Comparison of ENCODE assay signal across 15 cellular contexts in genomic region chr12:75553865-75554555, GRCh38. TPM values are rescaled to one million over a fixed set of nuclear protein-coding genes. Genes with fewer than 3 reads are reported as not detected.
DNase-seq lines count a peak whose midpoint lies in the region; ATAC-seq and TF ChIP-seq lines count a peak whose summit lies in the region.
"Had no signal": no experiment of that assay in that cellular context is flagged by ENCODE, and none has a peak within 500 bp of the region (broad histone marks: within the 10 kb centered on the region; RNA-seq: fewer than 3 reads in every experiment).

No MANE protein-coding gene starts in this region.

- no peak for TF ChIP-seq POLR2A in upper lobe of left lung (IDR thresholded peaks at IDR 0.05)

- no peaks in the 10 kb centered on the region for H3K27me3 ChIP-seq in Loucy (ENCODE audit: insufficient read depth, low read length, poor library complexity, severe bottlenecking)
- no peaks in the 10 kb centered on the region for H3K27me3 ChIP-seq in upper lobe of left lung
- H3K27me3 ChIP-seq: gastroesophageal sphincter had no signal

- H3K9me3 Mint-ChIP-seq in osteocyte (ENCODE audit: unreplicated experiment) = no peaks in the 10 kb centered on the region
- H3K9me3 Mint-ChIP-seq: activated naive CD4-positive, alpha-beta T cell treated with anti-CD3 and anti-CD28 coated beads, Interleukin-2, amount 50 U/mL, for 24 hours; endodermal cell had no signal

- H3K4me3 ChIP-seq in Loucy (ENCODE audit: low read length, poor library complexity, severe bottlenecking) (no peak overlapping the region), upper lobe of left lung (no peak overlapping the region)
- H3K4me3 ChIP-seq: gastroesophageal sphincter had no signal

- TF ChIP-seq CTCF in Loucy (conservative IDR thresholded peaks at IDR 0.05; ENCODE audit: low read length) (no peak), osteocyte (IDR thresholded peaks at IDR 0.05) (no peak), upper lobe of left lung (IDR thresholded peaks at IDR 0.05) (no peak), GM10266 (IDR thresholded peaks at IDR 0.05; ENCODE audit: control insufficient read depth, insufficient read depth, low read depth, missing control alignments) (no peak)

- H4K20me1 ChIP-seq in Loucy (ENCODE audit: insufficient read depth, low read length, poor library complexity, severe bottlenecking) = no peaks in the 10 kb centered on the region

- no peak overlapping the region for H3K4me3 Mint-ChIP-seq in osteocyte (ENCODE audit: unreplicated experiment)
- H3K4me3 Mint-ChIP-seq: activated naive CD4-positive, alpha-beta T cell treated with anti-CD3 and anti-CD28 coated beads, Interleukin-2, amount 50 U/mL, for 24 hours; endodermal cell had no signal

- no peak for TF ChIP-seq EP300 in upper lobe of left lung (IDR thresholded peaks at IDR 0.05)

- H3K36me3 ChIP-seq in Loucy (ENCODE audit: insufficient read depth, low read length) (no peaks in the 10 kb centered on the region), upper lobe of left lung (no peaks in the 10 kb centered on the region)
- H3K36me3 ChIP-seq: gastroesophageal sphincter had no signal

- no peaks in the 10 kb centered on the region for H3K79me2 ChIP-seq in Loucy (ENCODE audit: insufficient read depth, low read length)

- no peak overlapping the region for H3K9ac ChIP-seq in Loucy (ENCODE audit: low read depth, low read length, poor library complexity, severe bottlenecking)

- H3K27ac Mint-ChIP-seq in osteocyte (ENCODE audit: unreplicated experiment) = peak overlapping the region; percentile 14
- H3K27ac Mint-ChIP-seq: activated naive CD4-positive, alpha-beta T cell treated with anti-CD3 and anti-CD28 coated beads, Interleukin-2, amount 50 U/mL, for 24 hours; endodermal cell had no signal

- peak overlapping the region; percentile 11 for H3K4me2 ChIP-seq in Loucy (ENCODE audit: low read depth, low read length, poor library complexity, severe bottlenecking)

- H2AFZ ChIP-seq in Loucy (ENCODE audit: low read length) = peak overlapping the region; percentile 21; the same call in 1 of the 2 replicates

- H3F3A ChIP-seq in Loucy (ENCODE audit: low read depth) = no peaks in the 10 kb centered on the region

- 66 to 69% methylated on average over 3 of the region's 3 CpGs for WGBS in upper lobe of left lung, 2 donors

- H3K9me2 ChIP-seq in Loucy (replicated peaks; ENCODE audit: low read depth, low read length) = no peaks in the 10 kb centered on the region

- peaks cover 13% of the 10 kb centered on the region for H3K4me1 Mint-ChIP-seq in osteocyte (ENCODE audit: unreplicated experiment)
- H3K4me1 Mint-ChIP-seq: activated naive CD4-positive, alpha-beta T cell treated with anti-CD3 and anti-CD28 coated beads, Interleukin-2, amount 50 U/mL, for 24 hours had no signal

- H3K9me3 ChIP-seq in Loucy (ENCODE audit: insufficient read depth, low read depth, low read length) = no peaks in the 10 kb centered on the region
- no peaks in the 10 kb centered on the region for H3K9me3 ChIP-seq in upper lobe of left lung
- H3K9me3 ChIP-seq: gastroesophageal sphincter had no signal

- peak; percentile 5 for DNase-seq in NCI-H82 (lab: John Stamatoyannopoulos, UW)
- no peak for DNase-seq in NCI-H82 treated with DMSO at 0.1 percent for 48 hours (lab: John Stamatoyannopoulos, UW; ENCODE audit: unreplicated experiment)
- peak; percentile 48 for DNase-seq in fibroblast of peridontal ligament (ENCODE audit: extremely low read depth)
- no peak for DNase-seq in osteocyte (ENCODE audit: extremely low spot score, unreplicated experiment)
- no peak for DNase-seq in upper lobe of left lung
- no peak for DNase-seq in GM10266 (ENCODE audit: extremely low spot score)
- DNase-seq: COR-L47, NCI-H1694, NCI-H446 treated with DMSO at 0.1 percent for 48 hours had no signal

- no peaks in the 10 kb centered on the region for H3K27me3 Mint-ChIP-seq in osteocyte (ENCODE audit: unreplicated experiment)

- H3K4me1 ChIP-seq in Loucy (ENCODE audit: insufficient read depth, low read length, poor library complexity, severe bottlenecking) = peaks cover 12% of the 10 kb centered on the region
- H3K4me1 ChIP-seq in upper lobe of left lung = peaks cover 0 to 14% (median 2%) of the 10 kb centered on the region in 4 donors

- no peak for ATAC-seq in upper lobe of left lung (ENCODE audit: low FRiP score in 2 of 2)
- no peak for ATAC-seq in HG02870 (IDR thresholded peaks at IDR 0.05; ENCODE audit: unreplicated experiment)
- ATAC-seq: gastroesophageal sphincter had no signal

- peaks cover 1% of the 10 kb centered on the region for H3K36me3 Mint-ChIP-seq in osteocyte (ENCODE audit: unreplicated experiment)
- H3K36me3 Mint-ChIP-seq: activated naive CD4-positive, alpha-beta T cell treated with anti-CD3 and anti-CD28 coated beads, Interleukin-2, amount 50 U/mL, for 24 hours had no signal

- H3K27ac ChIP-seq in upper lobe of left lung = no peak overlapping the region
- H3K27ac ChIP-seq: 22Rv1 had no signal

RNA-seq across cellular contexts. Expression of gene KRR1, which starts 42.6 kb away (rescaled TPM):
- total RNA-seq in osteocyte = 47.1 and 52.0 TPM in 2 replicates
- 10 to 100 TPM; 24.5 to 44.6 (median 35.7) TPM for total RNA-seq in upper lobe of left lung

Comparison
In these comparisons a context has a peak if more than half of its experiments do, and no peak if none do; other contexts are left out.
1. DNase-seq: peak in NCI-H82 (single experiment) and fibroblast of peridontal ligament (single experiment); none in NCI-H82 treated with DMSO at 0.1 percent for 48 hours (single experiment), osteocyte (single experiment), upper lobe of left lung (0 of 2) and GM10266 (single experiment).